In the genomic region with DNA sequence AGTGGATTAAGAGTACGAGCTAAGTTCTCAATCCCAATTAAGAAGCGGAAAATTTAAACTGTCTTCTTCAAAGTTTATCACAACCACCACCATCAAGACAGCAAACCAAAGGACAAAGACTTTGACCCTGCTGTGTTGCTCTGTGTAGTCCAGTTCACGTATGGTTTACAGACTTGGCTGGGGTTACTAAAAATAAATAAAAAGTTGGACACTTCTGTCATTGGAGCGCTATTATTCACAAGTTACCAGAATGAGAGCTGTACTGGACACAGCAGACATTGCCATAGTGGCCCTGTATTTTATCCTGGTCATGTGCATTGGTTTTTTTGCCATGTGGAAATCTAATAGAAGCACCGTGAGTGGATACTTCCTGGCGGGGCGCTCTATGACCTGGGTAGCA, we compare ENCODE assay signal across 26 cellular contexts.
"Had no signal": no experiment of that assay in that cellular context is flagged by ENCODE, and none has a peak within 500 bp of the region (broad histone marks: within the 10 kb centered on the region; RNA-seq: fewer than 3 reads in every experiment).

No MANE protein-coding gene starts in this region.

- H3K9me3 ChIP-seq: gastrocnemius medialis, left lung, right atrium auricular region, spleen, testis, tibial artery had no signal

- H3K27me3 Mint-ChIP-seq: memory B cell; progenitor cell of endocrine pancreas; stimulated activated memory B cell treated with anti-CD40 and anti-IgM and Interleukin-4, amounts not matched to agents 10 μg/mL and 1 μg/mL and 100 μg/mL, for 72 hours; type B pancreatic cell had no signal

- DNase-seq: dorsolateral prefrontal cortex; effector CD4-positive, alpha-beta T cell; endodermal cell; foreskin fibroblast; gastrocnemius medialis; head of caudate nucleus; kidney; left lung; spleen; stimulated activated CD4-positive, alpha-beta T cell treated with anti-CD3 and anti-CD28 coated beads, Interleukin-4, amount 100 ng/mL, for 4 hours; stimulated activated naive CD8-positive, alpha-beta T cell treated with anti-CD3 and anti-CD28 coated beads, Interleukin-15, Interleukin-2, amounts not matched to agents 100 U/mL and 50 U/mL, for 24 hours; substantia nigra; testis; tibial artery had no signal

- H3K27ac ChIP-seq: dorsolateral prefrontal cortex, epithelial cell of prostate, gastrocnemius medialis, left lung, neural progenitor cell, parathyroid adenoma, right atrium auricular region, skin epidermis, spleen, testis had no signal

- H3K4me3 Mint-ChIP-seq: endodermal cell; memory B cell; nephron; neural progenitor cell; stimulated activated memory B cell treated with anti-CD40 and anti-IgM and Interleukin-4, amounts not matched to agents 10 μg/mL and 1 μg/mL and 100 μg/mL, for 72 hours; type B pancreatic cell had no signal

- H3K27ac Mint-ChIP-seq: endodermal cell; memory B cell; nephron; neural progenitor cell; progenitor cell of endocrine pancreas; stimulated activated memory B cell treated with anti-CD40 and anti-IgM and Interleukin-4, amounts not matched to agents 10 μg/mL and 1 μg/mL and 100 μg/mL, for 72 hours; type B pancreatic cell had no signal

- ATAC-seq: esophagus mucosa; left lung; stimulated activated memory B cell treated with anti-CD40 and anti-IgM and Interleukin-4, amounts not matched to agents 10 μg/mL and 1 μg/mL and 100 μg/mL, for 72 hours; stimulated activated naive CD8-positive, alpha-beta T cell treated with anti-CD3 and anti-CD28 coated beads, Interleukin-15, Interleukin-2, amounts not matched to agents 100 U/mL and 50 U/mL, for 24 hours had no signal

- H3K4me3 ChIP-seq: dorsolateral prefrontal cortex, gastrocnemius medialis, left lung, lung, neural progenitor cell, right atrium auricular region, skin epidermis, spleen, testis, tibial artery had no signal

- H3K4me1 ChIP-seq: parathyroid adenoma had no signal

- H3K9me3 Mint-ChIP-seq: endodermal cell; memory B cell; nephron; stimulated activated memory B cell treated with anti-CD40 and anti-IgM and Interleukin-4, amounts not matched to agents 10 μg/mL and 1 μg/mL and 100 μg/mL, for 72 hours; type B pancreatic cell had no signal

- H3K27me3 ChIP-seq: gastrocnemius medialis, left lung, neural progenitor cell, right atrium auricular region, spleen, testis, tibial artery had no signal
